In the genomic region with DNA sequence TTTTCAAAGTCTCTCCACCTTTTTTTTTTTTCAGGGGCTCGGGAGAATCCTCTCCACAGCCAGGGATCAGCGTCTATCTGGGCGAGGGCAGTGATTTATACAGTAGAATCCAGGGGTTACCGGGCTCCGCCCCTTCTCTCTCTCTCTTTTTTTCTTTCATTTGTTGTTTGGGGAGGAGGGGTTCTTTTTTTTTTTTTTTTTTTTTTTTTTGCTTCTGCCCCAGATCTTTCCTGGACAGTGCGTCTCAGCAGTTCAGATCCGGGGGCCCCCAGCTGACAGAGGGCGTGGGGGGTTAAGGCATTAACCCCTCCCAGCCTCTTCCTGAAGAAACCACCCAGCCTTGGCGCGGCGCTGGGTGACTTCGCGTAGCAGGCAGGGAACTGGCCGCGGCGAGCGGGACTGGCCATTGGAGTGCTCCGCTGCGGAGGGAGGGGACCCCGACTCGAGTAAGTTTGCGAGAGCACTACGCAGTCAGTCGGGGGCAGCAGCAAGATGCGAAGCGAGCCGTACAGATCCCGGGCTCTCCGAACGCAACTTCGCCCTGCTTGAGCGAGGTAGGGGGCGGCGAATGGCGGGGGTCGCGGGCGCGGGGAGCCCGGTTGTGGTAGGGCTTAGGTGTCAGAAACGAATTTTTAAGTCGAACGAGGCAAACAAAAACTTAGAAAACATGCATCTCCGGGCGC, we compare ENCODE assay signal across 8 cellular contexts. TPM values are rescaled to one million over a fixed set of nuclear protein-coding genes. Genes with fewer than 3 reads are reported as not detected.
DNase-seq lines count a peak whose midpoint lies in the region; ATAC-seq and TF ChIP-seq lines count a peak whose summit lies in the region.

A gene (plus strand): TSS at position 474 of the 683 bp plus-strand sequence. CDS start 1,966 bp downstream, outside the sequence.

- TF ChIP-seq CTCF in Peyer's patch (IDR thresholded peaks at IDR 0.05) = no peak
- TF ChIP-seq CTCF in omental fat pad (IDR thresholded peaks at IDR 0.05) = no peak
- no peak for TF ChIP-seq CTCF in thyroid gland (IDR thresholded peaks at IDR 0.05)

- peaks cover 7% of the 10 kb centered on the region for H3K9me3 Mint-ChIP-seq in activated naive CD4-positive, alpha-beta T cell treated with anti-CD3 and anti-CD28 coated beads for 36 hours

- WGBS in thyroid gland, 2 donors = 1 to 3% methylated on average over 31 to 34 of the region's 45 CpGs

- H3K4me3 ChIP-seq in Peyer's patch (peak within 1 kb of the TSS; percentile 43 to 66 (median 56)), thyroid gland (replicated peaks in 1 of 3) (peak within 1 kb of the TSS; percentile 3 to 45 (median 26))

- H3K4me3 Mint-ChIP-seq in activated naive CD4-positive, alpha-beta T cell treated with anti-CD3 and anti-CD28 coated beads for 36 hours = peak within 1 kb of the TSS; percentile 99

- H3K36me3 ChIP-seq in Peyer's patch = no peaks in the 10 kb centered on the region
- H3K36me3 ChIP-seq in thyroid gland = no peaks in the 10 kb centered on the region

- peak within 1 kb of the TSS; percentile 61 to 81 (median 72) for H3K27ac ChIP-seq in Peyer's patch
- peak within 1 kb of the TSS; percentile 59 to 87 (median 75) for H3K27ac ChIP-seq in thyroid gland

- TF ChIP-seq POLR2A in Peyer's patch (IDR thresholded peaks at IDR 0.05) (no peak), thyroid gland (IDR thresholded peaks at IDR 0.05) (no peak)

- ATAC-seq in GM18867 (IDR thresholded peaks at IDR 0.05; ENCODE audit: unreplicated experiment) (peak; percentile 24), HG02970 (IDR thresholded peaks at IDR 0.05; ENCODE audit: low FRiP score, unreplicated experiment) (peak; percentile 29), omental fat pad (ENCODE audit: low FRiP score) (peak; percentile 26)

- H3K36me3 Mint-ChIP-seq in activated naive CD4-positive, alpha-beta T cell treated with anti-CD3 and anti-CD28 coated beads for 36 hours (ENCODE audit: low read depth) = peaks cover 65% of the 10 kb centered on the region

- CTCF ChIA-PET in activated naive CD4-positive, alpha-beta T cell treated with anti-CD3 and anti-CD28 coated beads for 36 hours (lab: Charles Lee) = interaction anchor here (0.8 to 3.1 kb wide), 9 partner anchors 52 to 315 kb away, joined by 3 to 32 read pairs (median 5); a partner anchor contains a TSS

- no peaks in the 10 kb centered on the region for H3K27me3 ChIP-seq in Peyer's patch
- no peaks in the 10 kb centered on the region for H3K27me3 ChIP-seq in thyroid gland

- H3K27ac Mint-ChIP-seq in activated naive CD4-positive, alpha-beta T cell treated with anti-CD3 and anti-CD28 coated beads for 36 hours = peak within 1 kb of the TSS; percentile 99

- H3K4me1 Mint-ChIP-seq in activated naive CD4-positive, alpha-beta T cell treated with anti-CD3 and anti-CD28 coated beads for 36 hours (ENCODE audit: low read depth) = peaks cover 38% of the 10 kb centered on the region

- peaks cover 0 to 26% (median 11%) of the 10 kb centered on the region in 4 donors for H3K4me1 ChIP-seq in Peyer's patch
- peaks cover 7 to 13% of the 10 kb centered on the region in 2 donors for H3K4me1 ChIP-seq in thyroid gland

- intact Hi-C loops in activated naive CD4-positive, alpha-beta T cell treated with anti-CD3 and anti-CD28 coated beads for 36 hours (cut with micrococcal nuclease) = loop anchor here (1.0 to 5.0 kb wide), 8 partner anchors 55 to 884 kb away; a partner anchor contains a TSS
- intact Hi-C loops in thyroid gland (cut with DNase I) = loop anchor here (5.0 kb wide), 1 partner anchor 314 kb away; no protein-coding TSS in a partner anchor

- H3K9me3 ChIP-seq in Peyer's patch (no peaks in the 10 kb centered on the region), thyroid gland (no peaks in the 10 kb centered on the region)

- H3K27me3 Mint-ChIP-seq in activated naive CD4-positive, alpha-beta T cell treated with anti-CD3 and anti-CD28 coated beads for 36 hours (ENCODE audit: low read depth) = no peaks in the 10 kb centered on the region

- peak; percentile 63 to 80 (median 73) for DNase-seq in Peyer's patch
- peak; percentile 88 for DNase-seq in activated naive CD4-positive, alpha-beta T cell treated with anti-CD3 and anti-CD28 coated beads for 36 hours
- peak; percentile 60 for DNase-seq in globus pallidus (ENCODE audit: low spot score)
- DNase-seq in omental fat pad (ENCODE audit: low spot score) = peak; percentile 28
- DNase-seq in thyroid gland = peak; percentile 55 to 56
- no peak for DNase-seq in NCI-H1048 (lab: John Stamatoyannopoulos, UW)

RNA-seq across cellular contexts. Expression of the gene that starts here (rescaled TPM):
- total RNA-seq in Peyer's patch = 10 to 100 TPM in 3 of 4 donors, 1 to 10 TPM in 1; 3.0 to 27.2 (median 19.3) TPM
- total RNA-seq in activated naive CD4-positive, alpha-beta T cell treated with anti-CD3 and anti-CD28 coated beads for 36 hours = 100 to 1,000 TPM; 129 to 131 TPM
- 100 to 1,000 TPM in 3 of 4 donors, 10 to 100 TPM in 1; 44.3 to 236 (median 161) TPM for total RNA-seq in omental fat pad
- 10 to 100 TPM; 34.5 to 92.7 (median 67.0) TPM for total RNA-seq in thyroid gland
